In the genomic region with DNA sequence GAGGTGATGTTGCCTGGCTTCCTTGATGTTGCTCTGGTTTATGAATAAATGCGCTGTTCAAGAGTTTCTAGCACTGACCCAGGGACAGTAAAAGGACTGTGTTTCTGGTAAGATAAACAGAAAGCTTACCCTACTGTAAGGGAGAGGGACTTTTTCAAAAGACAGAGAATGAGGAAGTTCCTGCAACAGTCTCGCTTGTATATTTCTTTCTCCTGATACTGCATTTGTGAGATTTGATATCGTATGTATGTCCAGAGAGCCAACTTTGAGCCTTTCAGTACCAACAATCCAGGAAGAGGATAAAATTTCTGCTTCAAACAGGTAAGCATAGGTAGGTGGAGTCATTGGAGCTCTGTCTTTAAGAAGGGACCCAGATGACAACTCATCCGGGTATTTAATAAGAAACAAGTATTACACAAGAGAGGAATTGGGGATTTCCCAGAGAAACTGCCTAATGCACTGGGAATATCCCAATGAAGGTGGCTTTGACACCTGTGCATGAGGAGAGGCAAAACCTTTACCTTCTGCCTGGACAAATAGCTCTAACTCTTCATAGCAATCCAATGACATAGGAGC, we compare ENCODE assay signal across 8 cellular contexts. TPM values are rescaled to one million over a fixed set of nuclear protein-coding genes. Genes with fewer than 3 reads are reported as not detected.
DNase-seq lines count a peak whose midpoint lies in the region; ATAC-seq and TF ChIP-seq lines count a peak whose summit lies in the region.

No MANE protein-coding gene starts in this region.

- peaks cover 62% of the 10 kb centered on the region for H3K4me1 Mint-ChIP-seq in activated CD4-positive, alpha-beta T cell treated with anti-CD3 and anti-CD28 coated beads, Interleukin-2, amount 10 ng/mL, durations not matched to agents 7 days and 5 days
- peaks cover 90% of the 10 kb centered on the region for H3K4me1 Mint-ChIP-seq in stimulated activated naive CD8-positive, alpha-beta T cell treated with anti-CD3 and anti-CD28 coated beads, Interleukin-15, amount 100 ng/mL, for 72 hours

- intact Hi-C loops in thyroid gland (cut with DNase I): loop anchor here (10.0 kb wide), 1 partner anchor 127 kb away; a partner anchor contains a TSS

- peak; percentile 19 for ATAC-seq in HG03175 (IDR thresholded peaks at IDR 0.05; ENCODE audit: unreplicated experiment)
- no peak for ATAC-seq in activated naive CD4-positive, alpha-beta T cell treated with anti-CD3 and anti-CD28 coated beads, Interleukin-2, amount 50 U/mL, for 72 hours
- no peak for ATAC-seq in stimulated activated naive CD8-positive, alpha-beta T cell treated with anti-CD3 and anti-CD28 coated beads, Interleukin-15, amount 100 ng/mL, for 72 hours
- no peak for ATAC-seq in GM19455 (IDR thresholded peaks at IDR 0.05; ENCODE audit: unreplicated experiment)

- no peaks in the 10 kb centered on the region for H3K27me3 ChIP-seq in thyroid gland

- H3K9me3 Mint-ChIP-seq in activated CD4-positive, alpha-beta T cell treated with anti-CD3 and anti-CD28 coated beads, Interleukin-2, amount 10 ng/mL, durations not matched to agents 7 days and 5 days: peaks cover 3% of the 10 kb centered on the region
- H3K9me3 Mint-ChIP-seq in activated naive CD4-positive, alpha-beta T cell treated with anti-CD3 and anti-CD28 coated beads, Interleukin-2, amount 50 U/mL, for 72 hours: peaks cover 0 to 9% of the 10 kb centered on the region in 2 donors
- peaks cover 0 to 9% of the 10 kb centered on the region in 2 donors for H3K9me3 Mint-ChIP-seq in stimulated activated naive CD8-positive, alpha-beta T cell treated with anti-CD3 and anti-CD28 coated beads, Interleukin-15, amount 100 ng/mL, for 72 hours

- POLR2A ChIA-PET in activated CD4-positive, alpha-beta T cell treated with anti-CD3 and anti-CD28 coated beads, Interleukin-2, amount 10 ng/mL, durations not matched to agents 7 days and 5 days (lab: Charles Lee): interaction anchor here (2.3 kb wide), 1 partner anchor 131 kb away, joined by 8 read pairs; no protein-coding TSS in a partner anchor

- H3K4me1 ChIP-seq in thyroid gland: peaks cover 5 to 9% of the 10 kb centered on the region in 2 donors

- H3K9me3 ChIP-seq in thyroid gland: no peaks in the 10 kb centered on the region

- H3K27me3 Mint-ChIP-seq in activated CD4-positive, alpha-beta T cell treated with anti-CD3 and anti-CD28 coated beads, Interleukin-2, amount 10 ng/mL, durations not matched to agents 7 days and 5 days: no peaks in the 10 kb centered on the region
- H3K27me3 Mint-ChIP-seq in stimulated activated naive CD8-positive, alpha-beta T cell treated with anti-CD3 and anti-CD28 coated beads, Interleukin-15, amount 100 ng/mL, for 72 hours: no peaks in the 10 kb centered on the region

- peaks cover 33% of the 10 kb centered on the region for H3K36me3 Mint-ChIP-seq in activated CD4-positive, alpha-beta T cell treated with anti-CD3 and anti-CD28 coated beads, Interleukin-2, amount 10 ng/mL, durations not matched to agents 7 days and 5 days (ENCODE audit: low read depth)
- H3K36me3 Mint-ChIP-seq in activated naive CD4-positive, alpha-beta T cell treated with anti-CD3 and anti-CD28 coated beads, Interleukin-2, amount 50 U/mL, for 72 hours: peaks cover 16 to 43% of the 10 kb centered on the region in 2 donors

- no peak overlapping the region for H3K27ac ChIP-seq in thyroid gland

- DNase-seq in activated CD4-positive, alpha-beta T cell treated with anti-CD3 and anti-CD28 coated beads, Interleukin-2, amount 10 ng/mL, durations not matched to agents 7 days and 5 days: no peak
- no peak for DNase-seq in activated CD4-positive, alpha-beta T cell treated with anti-CD3 and anti-CD28 coated beads for 48 hours
- no peak for DNase-seq in activated naive CD4-positive, alpha-beta T cell treated with anti-CD3 and anti-CD28 coated beads, Interleukin-2, amount 50 U/mL, for 72 hours (ENCODE audit: low spot score in 2 of 2)
- DNase-seq in stimulated activated naive CD8-positive, alpha-beta T cell treated with anti-CD3 and anti-CD28 coated beads, Interleukin-15, amount 100 ng/mL, for 72 hours: no peak
- no peak for DNase-seq in thyroid gland
- no peak for DNase-seq in activated CD4-positive, CD25-positive, alpha-beta regulatory T cell treated with anti-CD3 and anti-CD28 coated beads, Interleukin-2, amount 50 U/mL, for 72 hours

- CTCF ChIA-PET in activated CD4-positive, alpha-beta T cell treated with anti-CD3 and anti-CD28 coated beads, Interleukin-2, amount 10 ng/mL, durations not matched to agents 7 days and 5 days (lab: Charles Lee): interaction anchor here (1.0 to 2.0 kb wide), 8 partner anchors 9 to 254 kb away, joined by 3 to 5 read pairs (median 4); a partner anchor contains a TSS

- WGBS in thyroid gland, 2 donors: 87 to 90% methylated on average over 4 of the region's 4 CpGs

- H3K36me3 ChIP-seq in thyroid gland: no peaks in the 10 kb centered on the region

- H3K27ac Mint-ChIP-seq in activated CD4-positive, alpha-beta T cell treated with anti-CD3 and anti-CD28 coated beads, Interleukin-2, amount 10 ng/mL, durations not matched to agents 7 days and 5 days: peak overlapping the region; percentile 94
- peak overlapping the region; percentile 81 to 94 for H3K27ac Mint-ChIP-seq in activated naive CD4-positive, alpha-beta T cell treated with anti-CD3 and anti-CD28 coated beads, Interleukin-2, amount 50 U/mL, for 72 hours
- peak overlapping the region; percentile 84 to 95 for H3K27ac Mint-ChIP-seq in stimulated activated naive CD8-positive, alpha-beta T cell treated with anti-CD3 and anti-CD28 coated beads, Interleukin-15, amount 100 ng/mL, for 72 hours

- no peak for TF ChIP-seq CTCF in thyroid gland (IDR thresholded peaks at IDR 0.05)

- peak overlapping the region; percentile 83 for H3K4me3 Mint-ChIP-seq in activated CD4-positive, alpha-beta T cell treated with anti-CD3 and anti-CD28 coated beads, Interleukin-2, amount 10 ng/mL, durations not matched to agents 7 days and 5 days
- peak overlapping the region; percentile 91 to 95 for H3K4me3 Mint-ChIP-seq in stimulated activated naive CD8-positive, alpha-beta T cell treated with anti-CD3 and anti-CD28 coated beads, Interleukin-15, amount 100 ng/mL, for 72 hours

- no peak for TF ChIP-seq POLR2A in thyroid gland (IDR thresholded peaks at IDR 0.05)

- no peak overlapping the region for H3K4me3 ChIP-seq in thyroid gland (replicated peaks in 1 of 3)

RNA-seq across cellular contexts. Expression of a gene that starts 0.8 kb away (rescaled TPM):
- 10 to 100 TPM; 39.5 TPM for total RNA-seq in activated CD4-positive, alpha-beta T cell treated with anti-CD3 and anti-CD28 coated beads, Interleukin-2, amount 10 ng/mL, durations not matched to agents 7 days and 5 days
- total RNA-seq in activated naive CD4-positive, alpha-beta T cell treated with anti-CD3 and anti-CD28 coated beads, Interleukin-2, amount 50 U/mL, for 72 hours: 10 to 100 TPM; 43.3 to 66.9 TPM
- total RNA-seq in thyroid gland: 1 to 10 TPM in 2 of 4 donors, under 1 TPM in 2; 0.33 to 1.5 (median 0.70) TPM

Comparison
In these comparisons a context has a peak if more than half of its experiments do, and no peak if none do; other contexts are left out.
1. RNA of a gene that starts 0.8 kb away (total RNA-seq): 43.3 to 66.9 TPM in activated naive CD4-positive, alpha-beta T cell treated with anti-CD3 and anti-CD28 coated beads, Interleukin-2, amount 50 U/mL, for 72 hours and 39.5 TPM in activated CD4-positive, alpha-beta T cell treated with anti-CD3 and anti-CD28 coated beads, Interleukin-2, amount 10 ng/mL, durations not matched to agents 7 days and 5 days; 0.33 to 1.5 TPM in thyroid gland; every median in the first group is over 10 times any median in the second.
2. Peak in every context shown above with its lines, with median percentiles within 50 percentile points of each other: H3K27ac Mint-ChIP-seq.